In genomic region chr4:161546902-161547301, GRCh38 we compare ENCODE assay signal across 18 cellular contexts.
"Had no signal": no experiment of that assay in that cellular context is flagged by ENCODE, and none has a peak within 500 bp of the region (broad histone marks: within the 10 kb centered on the region; RNA-seq: fewer than 3 reads in every experiment).

No MANE protein-coding gene starts in this region.

- FAIRE-seq: islet of Langerhans had no signal

- H3K4me1 Mint-ChIP-seq: endodermal cell; memory B cell; stimulated activated memory B cell treated with anti-CD40 and anti-IgM and Interleukin-4, amounts not matched to agents 10 μg/mL and 1 μg/mL and 100 μg/mL, for 72 hours had no signal

- H3K27ac ChIP-seq: left lung, tibial nerve, WERI-Rb-1 had no signal

- H3K4me3 ChIP-seq: left lung, tibial nerve had no signal

- H3K4me3 Mint-ChIP-seq: activated CD8-positive, alpha-beta T cell treated with anti-CD3 and anti-CD28 coated beads, Interleukin-2, amount 10 ng/mL, durations not matched to agents 7 days and 5 days; endodermal cell; memory B cell; natural killer cell treated with Interleukin-12 subunit alpha and Interleukin-12 subunit beta and Interleukin-15 and Interleukin-18, amount 100 ng/mL, for 72 hours; stimulated activated memory B cell treated with anti-CD40 and anti-IgM and Interleukin-4, amounts not matched to agents 10 μg/mL and 1 μg/mL and 100 μg/mL, for 72 hours had no signal

- DNase-seq: activated CD4-positive, alpha-beta T cell treated with anti-CD3 and anti-CD28 coated beads for 4 hours; activated CD8-positive, alpha-beta memory T cell treated with anti-CD3 and anti-CD28 coated beads, Interleukin-2, amount 50 U/mL, for 48 hours; activated CD8-positive, alpha-beta T cell treated with anti-CD3 and anti-CD28 coated beads, Interleukin-2, amount 10 ng/mL, durations not matched to agents 7 days and 5 days; activated naive CD4-positive, alpha-beta T cell; cerebellar nuclear complex; endodermal cell; left lung; nucleus accumbens; stimulated activated CD4-positive, alpha-beta T cell treated with anti-CD3 and anti-CD28 coated beads, Interleukin-1b, Interleukin-23, amount 100 ng/mL, for 48 hours; SW 1271; WERI-Rb-1 had no signal

- H3K36me3 ChIP-seq: left lung, tibial nerve, WERI-Rb-1 had no signal

- H3K27ac Mint-ChIP-seq: activated CD8-positive, alpha-beta T cell treated with anti-CD3 and anti-CD28 coated beads, Interleukin-2, amount 10 ng/mL, durations not matched to agents 7 days and 5 days; endodermal cell; memory B cell; natural killer cell treated with Interleukin-12 subunit alpha and Interleukin-12 subunit beta and Interleukin-15 and Interleukin-18, amount 100 ng/mL, for 72 hours; progenitor cell of endocrine pancreas; stimulated activated memory B cell treated with anti-CD40 and anti-IgM and Interleukin-4, amounts not matched to agents 10 μg/mL and 1 μg/mL and 100 μg/mL, for 72 hours had no signal

- H3K9me3 ChIP-seq: left lung had no signal

- H3K4me1 ChIP-seq: left lung, tibial nerve had no signal

- H3K36me3 Mint-ChIP-seq: memory B cell; natural killer cell treated with Interleukin-12 subunit alpha and Interleukin-12 subunit beta and Interleukin-15 and Interleukin-18, amount 100 ng/mL, for 72 hours; stimulated activated memory B cell treated with anti-CD40 and anti-IgM and Interleukin-4, amounts not matched to agents 10 μg/mL and 1 μg/mL and 100 μg/mL, for 72 hours had no signal

- H3K27me3 ChIP-seq: left lung, tibial nerve had no signal

- H3K9me3 Mint-ChIP-seq: endodermal cell had no signal

- ATAC-seq: activated CD8-positive, alpha-beta T cell treated with anti-CD3 and anti-CD28 coated beads, Interleukin-2, amount 10 ng/mL, durations not matched to agents 7 days and 5 days; left lung; natural killer cell treated with Interleukin-12 subunit alpha and Interleukin-12 subunit beta and Interleukin-15 and Interleukin-18, amount 100 ng/mL, for 72 hours; right cardiac atrium; stimulated activated memory B cell treated with anti-CD40 and anti-IgM and Interleukin-4, amounts not matched to agents 10 μg/mL and 1 μg/mL and 100 μg/mL, for 72 hours had no signal

- H3K27me3 Mint-ChIP-seq: memory B cell; natural killer cell treated with Interleukin-12 subunit alpha and Interleukin-12 subunit beta and Interleukin-15 and Interleukin-18, amount 100 ng/mL, for 72 hours; progenitor cell of endocrine pancreas; stimulated activated memory B cell treated with anti-CD40 and anti-IgM and Interleukin-4, amounts not matched to agents 10 μg/mL and 1 μg/mL and 100 μg/mL, for 72 hours had no signal
